Comparison of ENCODE assay signal across 9 cellular contexts in genomic region chr5:132663771-132664695, GRCh38. TPM values are rescaled to one million over a fixed set of nuclear protein-coding genes. Genes with fewer than 3 reads are reported as not detected.
DNase-seq lines count a peak whose midpoint lies in the region; ATAC-seq and TF ChIP-seq lines count a peak whose summit lies in the region.
"Had no signal": no experiment of that assay in that cellular context is flagged by ENCODE, and none has a peak within 500 bp of the region (broad histone marks: within the 10 kb centered on the region; RNA-seq: fewer than 3 reads in every experiment).

No MANE protein-coding gene starts in this region.

- H3K27ac ChIP-seq in CD8-positive, alpha-beta T cell (ENCODE audit: low read depth, low read length) = peak overlapping the region; percentile 57

- peaks cover 5% of the 10 kb centered on the region for H3K27me3 Mint-ChIP-seq in CD8-positive, alpha-beta T cell (ENCODE audit: low read depth)
- peaks cover 5% of the 10 kb centered on the region for H3K27me3 Mint-ChIP-seq in activated T-cell treated with anti-CD3 and anti-CD28 coated beads, Interleukin-2, amount 50 U/mL, for 72 hours (ENCODE audit: low read depth)

- H3K4me1 Mint-ChIP-seq in CD8-positive, alpha-beta T cell (ENCODE audit: low read depth) = peaks cover 16% of the 10 kb centered on the region
- H3K4me1 Mint-ChIP-seq in activated T-cell treated with anti-CD3 and anti-CD28 coated beads, Interleukin-2, amount 50 U/mL, for 72 hours (ENCODE audit: low read depth) = peaks cover 67% of the 10 kb centered on the region

- no peaks in the 10 kb centered on the region for H3K36me3 ChIP-seq in CD8-positive, alpha-beta T cell (ENCODE audit: insufficient read depth, low read length)
- H3K36me3 ChIP-seq in HAP-1 (replicated peaks) = no peaks in the 10 kb centered on the region

- ATAC-seq in CD8-positive, alpha-beta T cell = peak; percentile 41
- ATAC-seq in GM19351 (IDR thresholded peaks at IDR 0.05; ENCODE audit: unreplicated experiment) (peak; percentile 60), HG03064 (IDR thresholded peaks at IDR 0.05; ENCODE audit: low read depth, unreplicated experiment) (peak; percentile 38)
- ATAC-seq in activated T-cell treated with anti-CD3 and anti-CD28 coated beads, Interleukin-2, amount 50 U/mL, for 72 hours (replicated peaks in 1 of 2) = peak; percentile 44 to 53

- DNase-seq in CD8-positive, alpha-beta T cell = peak in 1 of 7 experiments; percentile 38
- DNase-seq in activated T-cell treated with anti-CD3 and anti-CD28 coated beads, Interleukin-2, amount 50 U/mL, for 72 hours = peak; percentile 26 to 42
- no peak for DNase-seq in ACHN
- no peak for DNase-seq in activated gamma-delta T cell (lab: John Stamatoyannopoulos, UW)
- DNase-seq in epidermal melanocyte (ENCODE audit: insufficient read length, low spot score) = no peak
- DNase-seq in HAP-1 (ENCODE audit: low spot score in 2 of 2) = no peak

- no peak overlapping the region for H3K4me3 ChIP-seq in CD8-positive, alpha-beta T cell (ENCODE audit: low read depth, low read length)
- no peak overlapping the region for H3K4me3 ChIP-seq in HAP-1

- CTCF ChIA-PET in CD8-positive, alpha-beta T cell (lab: Charles Lee) = no interaction called here

- peak overlapping the region; percentile 82 for H3K27ac Mint-ChIP-seq in CD8-positive, alpha-beta T cell
- peak overlapping the region; percentile 88 for H3K27ac Mint-ChIP-seq in activated T-cell treated with anti-CD3 and anti-CD28 coated beads, Interleukin-2, amount 50 U/mL, for 72 hours

- TF ChIP-seq CTCF in CD8-positive, alpha-beta T cell (IDR thresholded peaks at IDR 0.05) = no peak

- in situ Hi-C loops in ACHN (cut with HindIII; ENCODE audit: low pct_ligation_motif_present, low pct_unique_long_range_greater_than_20kb, low sequenced_read_pairs) (no loop called here), HAP-1 (cut with MboI; ENCODE audit: low sequenced_read_pairs) (no loop called here)

- no peaks in the 10 kb centered on the region for H3K9me3 ChIP-seq in CD8-positive, alpha-beta T cell (ENCODE audit: low read length)
- H3K9me3 ChIP-seq in HAP-1 = no peaks in the 10 kb centered on the region

- no peak overlapping the region for H3K4me3 Mint-ChIP-seq in CD8-positive, alpha-beta T cell
- H3K4me3 Mint-ChIP-seq in activated T-cell treated with anti-CD3 and anti-CD28 coated beads, Interleukin-2, amount 50 U/mL, for 72 hours = peak overlapping the region; percentile 47 to 73

- peaks cover 10% of the 10 kb centered on the region for H3K4me1 ChIP-seq in CD8-positive, alpha-beta T cell (ENCODE audit: insufficient read depth, low read length)
- H3K4me1 ChIP-seq in HAP-1 = no peaks in the 10 kb centered on the region; the same call in 1 of the 2 replicates

- intact Hi-C loops in CD8-positive, alpha-beta T cell (cut with DNase I, micrococcal nuclease) = no loop called here

- no peaks in the 10 kb centered on the region for H3K27me3 ChIP-seq in CD8-positive, alpha-beta T cell (ENCODE audit: insufficient read depth, low read length)
- no peaks in the 10 kb centered on the region for H3K27me3 ChIP-seq in HAP-1 (ENCODE audit: low read depth)

- POLR2A ChIA-PET in CD8-positive, alpha-beta T cell (lab: Charles Lee) = no interaction called here

- H3K9me3 Mint-ChIP-seq in CD8-positive, alpha-beta T cell = no peaks in the 10 kb centered on the region
- no peaks in the 10 kb centered on the region for H3K9me3 Mint-ChIP-seq in activated T-cell treated with anti-CD3 and anti-CD28 coated beads, Interleukin-2, amount 50 U/mL, for 72 hours

- H3K36me3 Mint-ChIP-seq in CD8-positive, alpha-beta T cell = no peaks in the 10 kb centered on the region
- H3K36me3 Mint-ChIP-seq in activated T-cell treated with anti-CD3 and anti-CD28 coated beads, Interleukin-2, amount 50 U/mL, for 72 hours (ENCODE audit: insufficient read depth in 2 of 2) = no peaks in the 10 kb centered on the region

RNA-seq across cellular contexts. Expression of gene IL13, which starts 6.1 kb away (rescaled TPM):
- not detected for total RNA-seq in CD8-positive, alpha-beta T cell
- total RNA-seq in activated T-cell treated with anti-CD3 and anti-CD28 coated beads, Interleukin-2, amount 50 U/mL, for 72 hours = 10 to 100 TPM in 1 of 2 donors, 1 to 10 TPM in 1; 8.0 to 16.3 TPM
- total RNA-seq: LHCN-M2 had no signal

RNA-seq across cellular contexts. Expression of gene IL4, which starts 9.8 kb away (rescaled TPM):
- total RNA-seq in CD8-positive, alpha-beta T cell = not detected
- 1 to 10 TPM; 1.2 to 1.5 TPM for total RNA-seq in activated T-cell treated with anti-CD3 and anti-CD28 coated beads, Interleukin-2, amount 50 U/mL, for 72 hours
- total RNA-seq: LHCN-M2 had no signal

Comparison
In these comparisons a context has a peak if more than half of its experiments do, and no peak if none do; other contexts are left out.
1. DNase-seq: peak in activated T-cell treated with anti-CD3 and anti-CD28 coated beads, Interleukin-2, amount 50 U/mL, for 72 hours (2 of 2); none in ACHN (single experiment), activated gamma-delta T cell (single experiment), epidermal melanocyte (single experiment) and HAP-1 (0 of 2).
2. RNA of gene IL13, which starts 6.1 kb away (total RNA-seq): 8.0 to 16.3 TPM in activated T-cell treated with anti-CD3 and anti-CD28 coated beads, Interleukin-2, amount 50 U/mL, for 72 hours; not detected in CD8-positive, alpha-beta T cell; every median in the first group is over 4 times any median in the second.
3. Peak in every context shown above with its lines, with median percentiles within 50 percentile points of each other: ATAC-seq.